Comparison of ENCODE assay signal across 31 cellular contexts in genomic region chr6:141498980-141499379, GRCh38.
"Had no signal": no experiment of that assay in that cellular context is flagged by ENCODE, and none has a peak within 500 bp of the region (broad histone marks: within the 10 kb centered on the region; RNA-seq: fewer than 3 reads in every experiment).

No MANE protein-coding gene starts in this region.

- H2AFZ ChIP-seq: hepatocyte had no signal

- H3K4me3 ChIP-seq: breast epithelium, esophagus squamous epithelium, gastrocnemius medialis, hepatocyte, ovary, prostate gland, stomach, suprapubic skin, transverse colon had no signal

- H3K4me2 ChIP-seq: hepatocyte had no signal

- H3K4me1 ChIP-seq: breast epithelium, esophagus squamous epithelium, gastrocnemius medialis, prostate gland, stomach, suprapubic skin, transverse colon had no signal

- ATAC-seq: gastrocnemius medialis; left cardiac atrium; left ventricle myocardium superior; sciatic nerve; stimulated activated naive B cell treated with anti-CD40 and anti-IgM and Interleukin-4, amounts not matched to agents 10 μg/mL and 1 μg/mL and 100 μg/mL, for 72 hours had no signal

- H3K9me3 ChIP-seq: breast epithelium, esophagus squamous epithelium, gastrocnemius medialis, ovary, prostate gland, stomach, suprapubic skin, transverse colon had no signal

- H3K27ac ChIP-seq: breast epithelium, epithelial cell of prostate, esophagus squamous epithelium, gastrocnemius medialis, hepatocyte, ovary, prostate gland, stomach, suprapubic skin, transverse colon had no signal

- DNase-seq: activated CD4-positive, alpha-beta memory T cell treated with anti-CD3 and anti-CD28 coated beads, Interleukin-2, amount 10 ng/mL, durations not matched to agents 7 days and 5 days; activated CD4-positive, alpha-beta T cell treated with anti-CD3 and anti-CD28 coated beads for 1 hour; activated CD4-positive, alpha-beta T cell treated with anti-CD3 and anti-CD28 coated beads, Interleukin-2, amount 10 ng/mL, durations not matched to agents 7 days and 5 days; activated CD8-positive, alpha-beta memory T cell treated with anti-CD3 and anti-CD28 coated beads, Interleukin-2, amount 50 U/mL, for 48 hours; activated gamma-delta T cell; activated naive CD4-positive, alpha-beta T cell treated with anti-CD3 and anti-CD28 coated beads, Interleukin-2, amount 10 ng/mL, durations not matched to agents 7 days and 5 days; activated naive CD8-positive, alpha-beta T cell treated with anti-CD3 and anti-CD28 coated beads, Interleukin-2, amount 10 ng/mL, durations not matched to agents 7 days and 5 days; activated T-cell treated with anti-CD3 and anti-CD28 coated beads, Interleukin-2, amount 50 U/mL, for 24 hours; amygdala; central memory CD4-positive, alpha-beta T cell; effector CD8-positive, alpha-beta T cell; esophagus squamous epithelium; gastrocnemius medialis; glutamatergic neuron; left cardiac atrium; left ventricle myocardium superior; ovary; retina; small intestine; stimulated activated CD4-positive, alpha-beta T cell treated with anti-CD3 and anti-CD28 coated beads, Interleukin-4, amount 100 ng/mL, for 24 hours; stimulated activated CD8-positive, alpha-beta memory T cell treated with anti-CD3 and anti-CD28 coated beads, Interleukin-4, amount 100 ng/mL, for 48 hours; stimulated activated naive B cell treated with anti-CD40 and anti-IgM and Interleukin-4, amounts not matched to agents 10 μg/mL and 1 μg/mL and 100 μg/mL, for 72 hours; stomach; T-helper 2 cell; transverse colon had no signal

- H3K79me2 ChIP-seq: hepatocyte had no signal

- H3K36me3 ChIP-seq: breast epithelium, esophagus squamous epithelium, gastrocnemius medialis, ovary, prostate gland, stomach, suprapubic skin, transverse colon had no signal

- H3K27me3 ChIP-seq: breast epithelium, esophagus squamous epithelium, gastrocnemius medialis, hepatocyte, ovary, stomach, suprapubic skin, transverse colon had no signal
